ENCODE assay signal across 11 cellular contexts in the genomic region with DNA sequence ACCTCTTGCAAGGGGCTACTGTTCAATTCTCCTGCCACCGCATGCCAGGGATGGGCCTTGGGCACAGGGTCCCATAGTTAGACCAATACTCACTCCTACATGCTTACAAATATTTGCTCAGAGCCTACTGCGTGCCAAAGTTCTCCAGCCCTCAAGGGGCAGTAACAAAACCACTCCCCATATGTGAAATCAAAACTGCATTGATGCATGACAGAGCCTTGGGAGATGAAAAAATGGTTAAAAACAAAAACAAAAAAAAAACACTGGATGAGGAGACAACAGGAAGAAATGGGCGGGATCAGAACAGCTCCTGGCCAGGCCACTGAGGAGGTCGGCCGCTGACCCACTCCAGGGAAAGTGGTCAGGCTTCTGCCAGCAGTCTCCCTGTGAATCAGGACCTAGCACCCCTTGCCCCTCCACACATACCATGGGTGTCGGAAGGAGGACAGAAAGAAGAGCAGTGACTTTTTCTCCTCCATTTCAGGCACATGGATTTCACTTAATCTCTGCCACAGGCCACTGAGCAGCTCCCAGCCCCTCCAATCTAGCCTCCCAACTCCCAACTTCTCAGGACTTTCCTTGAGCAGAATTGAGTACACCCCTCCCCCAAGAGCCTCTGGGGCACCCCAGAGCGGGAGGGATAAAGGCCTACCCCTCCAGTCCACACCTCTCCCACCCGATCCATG. TPM values are rescaled to one million over a fixed set of nuclear protein-coding genes. Genes with fewer than 3 reads are reported as not detected.
DNase-seq lines count a peak whose midpoint lies in the region; ATAC-seq and TF ChIP-seq lines count a peak whose summit lies in the region.
"Had no signal": no experiment of that assay in that cellular context is flagged by ENCODE, and none has a peak within 500 bp of the region (broad histone marks: within the 10 kb centered on the region; RNA-seq: fewer than 3 reads in every experiment).

No MANE protein-coding gene starts in this region.

- ATAC-seq in HG02678 (IDR thresholded peaks at IDR 0.05; ENCODE audit: unreplicated experiment) = no peak
- no peak for ATAC-seq in stimulated activated naive B cell treated with anti-CD40 and anti-IgM and Interleukin-4, amounts not matched to agents 10 μg/mL and 1 μg/mL and 100 μg/mL, for 72 hours (replicated peaks)

- H3K56ac ChIP-seq in mesendoderm (ENCODE audit: low read length) = peak overlapping the region; percentile 92

- H2AK5ac ChIP-seq in mesendoderm (ENCODE audit: low read length) = no peak overlapping the region

- 89% methylated on average over 8 of the region's 8 CpGs for WGBS in HUES64
- no CpG with 5 or more reads among the region's 8 CpGs for WGBS in mesendoderm (ENCODE audit: extremely low coverage, insufficient coverage, low lambda C conversion rate)

- POLR2A ChIA-PET in A673 (lab: Charles Lee; ENCODE audit: low non-redundant PET) = no interaction called here

- H3K36me3 ChIP-seq in HUES64 (ENCODE audit: insufficient read depth, low read length) (peaks cover 29% of the 10 kb centered on the region), mesendoderm (ENCODE audit: control insufficient read depth, insufficient read depth, low read length) (peaks cover 2% of the 10 kb centered on the region), A673 (ENCODE audit: insufficient read depth, low read length, poor library complexity, severe bottlenecking) (no peaks in the 10 kb centered on the region)

- H3K9me3 ChIP-seq in HUES64 (ENCODE audit: insufficient read depth, low read depth, low read length) (no peaks in the 10 kb centered on the region), A673 (ENCODE audit: low read depth, low read length, poor library complexity, severe bottlenecking) (no peaks in the 10 kb centered on the region)

- no peak overlapping the region for H2BK120ac ChIP-seq in mesendoderm (ENCODE audit: low read depth, low read length)

- H3K36me3 Mint-ChIP-seq in stimulated activated naive B cell treated with anti-CD40 and anti-IgM and Interleukin-4, amounts not matched to agents 10 μg/mL and 1 μg/mL and 100 μg/mL, for 72 hours = peaks cover 8 to 15% of the 10 kb centered on the region in 2 donors

- H3K9me3 Mint-ChIP-seq in stimulated activated naive B cell treated with anti-CD40 and anti-IgM and Interleukin-4, amounts not matched to agents 10 μg/mL and 1 μg/mL and 100 μg/mL, for 72 hours = no peaks in the 10 kb centered on the region
- H3K9me3 Mint-ChIP-seq: activated naive CD8-positive, alpha-beta T cell treated with anti-CD3 and anti-CD28 coated beads, Interleukin-2, amount 10 ng/mL, durations not matched to agents 7 days and 5 days had no signal

- no peak overlapping the region for H3K4me2 ChIP-seq in mesendoderm (ENCODE audit: low read length)

- peaks cover 21 to 28% of the 10 kb centered on the region in 2 donors for H3K27me3 Mint-ChIP-seq in stimulated activated naive B cell treated with anti-CD40 and anti-IgM and Interleukin-4, amounts not matched to agents 10 μg/mL and 1 μg/mL and 100 μg/mL, for 72 hours

- H4K5ac ChIP-seq in mesendoderm (ENCODE audit: low read length) = no peak overlapping the region

- peaks cover 51% of the 10 kb centered on the region for H3K79me2 ChIP-seq in mesendoderm (ENCODE audit: control insufficient read depth, insufficient read depth, low read length)

- H3K4ac ChIP-seq in mesendoderm (ENCODE audit: low read depth, low read length) = no peak overlapping the region

- H3K23ac ChIP-seq in mesendoderm (ENCODE audit: low read length) = no peak overlapping the region

- H3K4me1 ChIP-seq in HUES64 (ENCODE audit: insufficient read depth, low read length) = peaks cover 23% of the 10 kb centered on the region
- peaks cover 10% of the 10 kb centered on the region for H3K4me1 ChIP-seq in mesendoderm (ENCODE audit: control insufficient read depth, low read depth, low read length)
- peaks cover 7% of the 10 kb centered on the region for H3K4me1 ChIP-seq in A673 (ENCODE audit: insufficient read depth, low read length, poor library complexity, severe bottlenecking)

- no peak overlapping the region for H3K18ac ChIP-seq in mesendoderm (ENCODE audit: low read length)

- DNase-seq in dedifferentiated amniotic fluid mesenchymal stem cell (ENCODE audit: extremely low spot score) (peak; percentile 25), mesendoderm (no peak), superior temporal gyrus (ENCODE audit: extremely low spot score) (peak; percentile 66), medulla oblongata (ENCODE audit: extremely low spot score) (no peak), A673 (ENCODE audit: low spot score) (no peak)
- no peak for DNase-seq in stimulated activated naive B cell treated with anti-CD40 and anti-IgM and Interleukin-4, amounts not matched to agents 10 μg/mL and 1 μg/mL and 100 μg/mL, for 72 hours
- DNase-seq: activated naive CD8-positive, alpha-beta T cell treated with anti-CD3 and anti-CD28 coated beads, Interleukin-2, amount 10 ng/mL, durations not matched to agents 7 days and 5 days; NCI-H1048 had no signal

- no peak overlapping the region for H3K27ac ChIP-seq in HUES64 (ENCODE audit: low read depth, low read length)
- H3K27ac ChIP-seq in mesendoderm (ENCODE audit: low read depth, low read length) = no peak overlapping the region
- no peak overlapping the region for H3K27ac ChIP-seq in A673 (ENCODE audit: low read depth, low read length, poor library complexity, severe bottlenecking)

- TF ChIP-seq CTCF in A673 (conservative IDR thresholded peaks at IDR 0.05; ENCODE audit: low read depth, low read length) = no peak

- H4K8ac ChIP-seq in mesendoderm (ENCODE audit: low read depth, low read length) = no peak overlapping the region

- H3K9ac ChIP-seq in HUES64 (ENCODE audit: low read depth, low read length) (peak overlapping the region; percentile 96; the same call in 1 of the 2 replicates), mesendoderm (ENCODE audit: low read length) (peak overlapping the region; percentile 88)

- H3K4me1 Mint-ChIP-seq in stimulated activated naive B cell treated with anti-CD40 and anti-IgM and Interleukin-4, amounts not matched to agents 10 μg/mL and 1 μg/mL and 100 μg/mL, for 72 hours = peaks cover 17 to 26% of the 10 kb centered on the region in 2 donors

- CTCF ChIA-PET in A673 (lab: Charles Lee) = no interaction called here

- no peak overlapping the region for H3K4me3 Mint-ChIP-seq in stimulated activated naive B cell treated with anti-CD40 and anti-IgM and Interleukin-4, amounts not matched to agents 10 μg/mL and 1 μg/mL and 100 μg/mL, for 72 hours

- H3K27me3 ChIP-seq in HUES64 (ENCODE audit: insufficient read depth, low read length) (no peaks in the 10 kb centered on the region), mesendoderm (ENCODE audit: insufficient read depth, low read length, poor library complexity) (no peaks in the 10 kb centered on the region), A673 (replicated peaks; ENCODE audit: insufficient read depth, low read depth, low read length, poor library complexity) (no peaks in the 10 kb centered on the region)

- H2BK15ac ChIP-seq in mesendoderm (replicated peaks; ENCODE audit: low read depth) = no peak overlapping the region

- no peak overlapping the region for H2BK5ac ChIP-seq in mesendoderm (ENCODE audit: low read length)

- H3K4me3 ChIP-seq in HUES64 (ENCODE audit: low read length) (peak overlapping the region; percentile 85; the same call in 1 of the 2 replicates), mesendoderm (ENCODE audit: low read length) (no peak overlapping the region), A673 (ENCODE audit: low read depth, low read length, poor library complexity, severe bottlenecking) (no peak overlapping the region)

- intact Hi-C loops in A673 (cut with micrococcal nuclease; ENCODE audit: unreplicated experiment) = no loop called here

- no TSS peak for BruUV-seq in A673 (replicated peaks; lab: Mats Ljungman, UMichigan)

- H3K79me1 ChIP-seq in mesendoderm (ENCODE audit: low read length) = peaks cover 30% of the 10 kb centered on the region

- no peak overlapping the region for H3K27ac Mint-ChIP-seq in stimulated activated naive B cell treated with anti-CD40 and anti-IgM and Interleukin-4, amounts not matched to agents 10 μg/mL and 1 μg/mL and 100 μg/mL, for 72 hours
- H3K27ac Mint-ChIP-seq: activated naive CD8-positive, alpha-beta T cell treated with anti-CD3 and anti-CD28 coated beads, Interleukin-2, amount 10 ng/mL, durations not matched to agents 7 days and 5 days had no signal

RNA-seq across cellular contexts. Expression of gene PLXNB1, which starts 2.8 kb away (rescaled TPM):
- 81.0 TPM for polyA plus RNA-seq in HUES64 (2013, experiment 1 of 2)
- 87.6 TPM for polyA plus RNA-seq in HUES64 (2013, experiment 2 of 2)
- polyA plus RNA-seq in mesendoderm (2013, experiment 1 of 2) = 58.6 TPM
- 54.5 TPM for polyA plus RNA-seq in mesendoderm (2013, experiment 2 of 2)
- 24.6 and 38.0 TPM in 2 replicates for total RNA-seq in A673 (2021)

RNA-seq across cellular contexts. Expression of gene CCDC51, which starts 12.8 kb away (rescaled TPM):
- polyA plus RNA-seq in HUES64 (2013, experiment 1 of 2) = 19.0 TPM
- 17.8 TPM for polyA plus RNA-seq in HUES64 (2013, experiment 2 of 2)
- polyA plus RNA-seq in mesendoderm (2013, experiment 1 of 2) = 17.5 TPM
- 16.4 TPM for polyA plus RNA-seq in mesendoderm (2013, experiment 2 of 2)
- 11.7 and 11.8 TPM in 2 replicates for total RNA-seq in A673 (2021)

RNA-seq across cellular contexts. Expression of gene TMA7, which starts 13.0 kb away (rescaled TPM):
- 497 TPM for polyA plus RNA-seq in HUES64 (2013, experiment 1 of 2)
- polyA plus RNA-seq in HUES64 (2013, experiment 2 of 2) = 539 TPM
- polyA plus RNA-seq in mesendoderm (2013, experiment 1 of 2) = 1,066 TPM
- polyA plus RNA-seq in mesendoderm (2013, experiment 2 of 2) = 1,068 TPM
- total RNA-seq in A673 (2021) = 118 and 152 TPM in 2 replicates

RNA-seq across cellular contexts. Expression of gene ATRIP, which starts 19.4 kb away (rescaled TPM):
- polyA plus RNA-seq in HUES64 (2013, experiment 1 of 2) = 13.5 TPM
- polyA plus RNA-seq in HUES64 (2013, experiment 2 of 2) = 18.0 TPM
- 15.5 TPM for polyA plus RNA-seq in mesendoderm (2013, experiment 1 of 2)
- 16.0 TPM for polyA plus RNA-seq in mesendoderm (2013, experiment 2 of 2)
- 9.5 and 9.7 TPM in 2 replicates for total RNA-seq in A673 (2021)

RNA-seq across cellular contexts. Expression of gene FBXW12, which starts 55.1 kb away (rescaled TPM):
- 0.25 TPM for polyA plus RNA-seq in HUES64 (2013, experiment 1 of 2)
- 0.63 TPM for polyA plus RNA-seq in HUES64 (2013, experiment 2 of 2)
- polyA plus RNA-seq in mesendoderm (2013, experiment 1 of 2) = 0.03 TPM
- 0.08 TPM for polyA plus RNA-seq in mesendoderm (2013, experiment 2 of 2)
- total RNA-seq in A673 (2021) = 0.55 and 0.60 TPM in 2 replicates
- total RNA-seq: activated naive CD8-positive, alpha-beta T cell treated with anti-CD3 and anti-CD28 coated beads, Interleukin-2, amount 10 ng/mL, durations not matched to agents 7 days and 5 days; T-helper 1 cell treated with Interleukin-12 subunit alpha and Interleukin-12 subunit beta and Interleukin-4 antibody, amounts not matched to agents 30 ng/mL and 1 ng/mL, for 36 hours had no signal

Comparison
In these comparisons a context has a peak if more than half of its experiments do, and no peak if none do; other contexts are left out.
1. DNase-seq: peak in dedifferentiated amniotic fluid mesenchymal stem cell (single experiment) and superior temporal gyrus (single experiment); none in mesendoderm (single experiment), medulla oblongata (single experiment), A673 (single experiment) and stimulated activated naive B cell treated with anti-CD40 and anti-IgM and Interleukin-4, amounts not matched to agents 10 μg/mL and 1 μg/mL and 100 μg/mL, for 72 hours (single experiment).